ENCODE assay signal across 14 cellular contexts in genomic region chr11:1104411-1105182, GRCh38. TPM values are rescaled to one million over a fixed set of nuclear protein-coding genes. Genes with fewer than 3 reads are reported as not detected.
DNase-seq lines count a peak whose midpoint lies in the region; ATAC-seq and TF ChIP-seq lines count a peak whose summit lies in the region.
"Had no signal": no experiment of that assay in that cellular context is flagged by ENCODE, and none has a peak within 500 bp of the region (broad histone marks: within the 10 kb centered on the region; RNA-seq: fewer than 3 reads in every experiment).

No MANE protein-coding gene starts in this region.

- no peak overlapping the region for H3K27ac Mint-ChIP-seq in natural killer cell treated with Interleukin-12 subunit alpha and Interleukin-12 subunit beta and Interleukin-15 and Interleukin-18, amount 100 ng/mL, for 72 hours
- no peak overlapping the region for H3K27ac Mint-ChIP-seq in natural killer cell
- H3K27ac Mint-ChIP-seq in chondrocyte (ENCODE audit: unreplicated experiment) = no peak overlapping the region
- H3K27ac Mint-ChIP-seq: CD8-positive, alpha-beta memory T cell; IgD-negative memory B cell had no signal

- no peak for ATAC-seq in natural killer cell treated with Interleukin-12 subunit alpha and Interleukin-12 subunit beta and Interleukin-15 and Interleukin-18, amount 100 ng/mL, for 72 hours
- no peak for ATAC-seq in natural killer cell
- ATAC-seq in HG02610 (IDR thresholded peaks at IDR 0.05; ENCODE audit: unreplicated experiment) = no peak
- no peak for ATAC-seq in HG02642 (IDR thresholded peaks at IDR 0.05; ENCODE audit: poor library complexity, unreplicated experiment)
- ATAC-seq: HCT116 had no signal

- no peaks in the 10 kb centered on the region for H3K9me3 Mint-ChIP-seq in natural killer cell treated with Interleukin-12 subunit alpha and Interleukin-12 subunit beta and Interleukin-15 and Interleukin-18, amount 100 ng/mL, for 72 hours
- H3K9me3 Mint-ChIP-seq in natural killer cell (no peaks in the 10 kb centered on the region), chondrocyte (ENCODE audit: low read depth) (no peaks in the 10 kb centered on the region)
- H3K9me3 Mint-ChIP-seq: CD8-positive, alpha-beta memory T cell; IgD-negative memory B cell had no signal

- H3K4me1 Mint-ChIP-seq in natural killer cell treated with Interleukin-12 subunit alpha and Interleukin-12 subunit beta and Interleukin-15 and Interleukin-18, amount 100 ng/mL, for 72 hours (ENCODE audit: low read depth in 2 of 2) = no peaks in the 10 kb centered on the region
- no peaks in the 10 kb centered on the region for H3K4me1 Mint-ChIP-seq in natural killer cell
- H3K4me1 Mint-ChIP-seq in chondrocyte (ENCODE audit: low read depth) = no peaks in the 10 kb centered on the region
- H3K4me1 Mint-ChIP-seq: CD8-positive, alpha-beta memory T cell had no signal

- peak; percentile 42 for DNase-seq in natural killer cell treated with Interleukin-12 subunit alpha and Interleukin-12 subunit beta and Interleukin-15 and Interleukin-18, amount 100 ng/mL, for 72 hours (ENCODE audit: low spot score)
- DNase-seq in natural killer cell (no peak), chondrocyte (ENCODE audit: low spot score) (peak; percentile 78), posterior vena cava (ENCODE audit: low spot score) (peak; percentile 59)
- DNase-seq: Caco-2; CD8-positive, alpha-beta memory T cell; GM23248 had no signal

- H3K4me3 Mint-ChIP-seq in natural killer cell treated with Interleukin-12 subunit alpha and Interleukin-12 subunit beta and Interleukin-15 and Interleukin-18, amount 100 ng/mL, for 72 hours = no peak overlapping the region
- no peak overlapping the region for H3K4me3 Mint-ChIP-seq in natural killer cell
- H3K4me3 Mint-ChIP-seq in chondrocyte (ENCODE audit: unreplicated experiment) = no peak overlapping the region
- H3K4me3 Mint-ChIP-seq: CD8-positive, alpha-beta memory T cell; IgD-negative memory B cell had no signal

- H3K27me3 Mint-ChIP-seq in natural killer cell treated with Interleukin-12 subunit alpha and Interleukin-12 subunit beta and Interleukin-15 and Interleukin-18, amount 100 ng/mL, for 72 hours = no peaks in the 10 kb centered on the region
- no peaks in the 10 kb centered on the region for H3K27me3 Mint-ChIP-seq in natural killer cell (ENCODE audit: low read depth in 2 of 2)
- H3K27me3 Mint-ChIP-seq in chondrocyte (ENCODE audit: low read depth) = peaks cover 6% of the 10 kb centered on the region
- H3K27me3 Mint-ChIP-seq: CD8-positive, alpha-beta memory T cell; IgD-negative memory B cell had no signal

- no peak for TF ChIP-seq CTCF in natural killer cell (IDR thresholded peaks at IDR 0.05)
- no peak for TF ChIP-seq CTCF in chondrocyte (IDR thresholded peaks at IDR 0.05)

- intact Hi-C loops in natural killer cell (cut with micrococcal nuclease) (no loop called here), posterior vena cava (cut with DNase I) (no loop called here)

- no peaks in the 10 kb centered on the region for H3K36me3 Mint-ChIP-seq in natural killer cell treated with Interleukin-12 subunit alpha and Interleukin-12 subunit beta and Interleukin-15 and Interleukin-18, amount 100 ng/mL, for 72 hours
- no peaks in the 10 kb centered on the region for H3K36me3 Mint-ChIP-seq in natural killer cell
- no peaks in the 10 kb centered on the region for H3K36me3 Mint-ChIP-seq in chondrocyte (ENCODE audit: low read depth)
- H3K36me3 Mint-ChIP-seq: CD8-positive, alpha-beta memory T cell; IgD-negative memory B cell had no signal

RNA-seq across cellular contexts. Expression of gene MUC2, which starts 29.9 kb away (rescaled TPM):
- not detected for total RNA-seq in natural killer cell treated with Interleukin-12 subunit alpha and Interleukin-12 subunit beta and Interleukin-15 and Interleukin-18, amount 100 ng/mL, for 72 hours
- total RNA-seq in natural killer cell (not detected), chondrocyte (not detected in 3 replicates), posterior vena cava (under 1 TPM in 1 of 2 donors, not detected in 1; 0.05 TPM)
- total RNA-seq: A673; CD8-positive, alpha-beta memory T cell; Daoy; GM23248; HT1080 had no signal

RNA-seq across cellular contexts. Expression of gene MUC5AC, which starts 53.2 kb away (rescaled TPM):
- not detected for total RNA-seq in natural killer cell treated with Interleukin-12 subunit alpha and Interleukin-12 subunit beta and Interleukin-15 and Interleukin-18, amount 100 ng/mL, for 72 hours
- total RNA-seq in natural killer cell (not detected), chondrocyte (not detected in 3 replicates), posterior vena cava (not detected)
- total RNA-seq: A673; CD8-positive, alpha-beta memory T cell; Daoy; GM23248; HT1080 had no signal
